In genomic region chr9:111902396-111903147, GRCh38 we compare ENCODE assay signal across 1 cellular context.
TF ChIP-seq lines count a peak whose summit lies in the region.

No MANE protein-coding gene starts in this region.

TF ChIP-seq in liver, 16 proteins besides CTCF, POLR2A, EP300 and RAD21 (continued from another document):
- TF ChIP-seq ZBTB33 (IDR thresholded peaks at IDR 0.05) = no peak
- TF ChIP-seq HNF4A (conservative IDR thresholded peaks at IDR 0.05) = peak in 1 of 2 donors; percentile 26
- no peak for TF ChIP-seq REST (IDR thresholded peaks at IDR 0.05)
- peak; percentile 11 to 26 for TF ChIP-seq RXRA (IDR thresholded peaks at IDR 0.05)
